Comparison of ENCODE assay signal across 17 cellular contexts in the genomic region with DNA sequence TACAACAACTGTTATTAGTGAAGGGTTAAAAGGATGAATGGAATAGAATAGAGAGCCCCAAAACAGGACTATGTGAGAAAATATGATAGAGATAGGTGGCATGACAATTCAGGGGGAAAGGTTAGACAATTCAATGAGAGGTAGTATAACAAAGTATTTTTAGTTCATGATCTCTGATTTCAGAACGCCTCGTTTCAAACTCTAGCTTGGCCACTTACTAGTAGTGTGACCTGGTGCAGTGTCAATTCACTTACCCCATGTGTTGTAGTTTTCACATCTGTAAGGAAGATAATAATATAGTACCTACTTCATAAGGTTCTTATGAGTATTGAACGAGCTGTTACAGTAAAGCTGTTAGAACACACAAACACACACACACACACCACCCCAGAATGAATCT.
DNase-seq lines count a peak whose midpoint lies in the region; ATAC-seq, FAIRE-seq and TF ChIP-seq lines count a peak whose summit lies in the region.
"Had no signal": no experiment of that assay in that cellular context is flagged by ENCODE, and none has a peak within 500 bp of the region (broad histone marks: within the 10 kb centered on the region; RNA-seq: fewer than 3 reads in every experiment).

No MANE protein-coding gene starts in this region.

- ATAC-seq in A549 (no peak), GM23338 (no peak)

- H3K4me3 ChIP-seq in A549 (no peak overlapping the region), GM23338 (no peak overlapping the region), mesenchymal stem cell (ENCODE audit: insufficient read depth in 1 of 2, low read depth in 1 of 2, low read length in 2 of 2) (no peak overlapping the region)
- H3K4me3 ChIP-seq: GM23248 had no signal

- H3F3A ChIP-seq in GM23338 (replicated peaks; ENCODE audit: low read depth) = no peaks in the 10 kb centered on the region

- CTCF ChIA-PET in A549 (lab: Yijun Ruan, JAX) = interaction anchor here (0.9 to 6.1 kb wide), 12 partner anchors 11 to 359 kb away, joined by 3 to 53 read pairs (median 10); no protein-coding TSS in a partner anchor
- CTCF ChIA-PET in activated CD4-positive, alpha-beta memory T cell treated with anti-CD3 and anti-CD28 coated beads for 36 hours (lab: Charles Lee) = interaction anchor here (0.7 to 2.9 kb wide), 8 partner anchors 16 to 353 kb away, joined by 3 to 39 read pairs (median 4); a partner anchor contains a TSS

- peak overlapping the region; percentile 84 for H3K9ac ChIP-seq in mesenchymal stem cell (ENCODE audit: low read length)
- H3K9ac ChIP-seq: GM23248 had no signal

- no peak overlapping the region for H3K4me3 Mint-ChIP-seq in GM23338
- H3K4me3 Mint-ChIP-seq in activated CD4-positive, alpha-beta memory T cell treated with anti-CD3 and anti-CD28 coated beads for 36 hours = no peak overlapping the region
- H3K4me3 Mint-ChIP-seq: CD4-positive, alpha-beta T cell; H9 had no signal

- peaks cover 2% of the 10 kb centered on the region for H3K27me3 Mint-ChIP-seq in GM23338 (ENCODE audit: insufficient read depth, low read depth, poor library complexity)
- H3K27me3 Mint-ChIP-seq in activated CD4-positive, alpha-beta memory T cell treated with anti-CD3 and anti-CD28 coated beads for 36 hours = no peaks in the 10 kb centered on the region
- H3K27me3 Mint-ChIP-seq: CD4-positive, alpha-beta T cell had no signal

- no peak for TF ChIP-seq EP300 in A549 (IDR thresholded peaks at IDR 0.05)

- no peaks in the 10 kb centered on the region for H3K79me2 ChIP-seq in GM23338 (replicated peaks; ENCODE audit: insufficient read depth)

- H2BK120ac ChIP-seq in mesenchymal stem cell (ENCODE audit: low read depth, low read length) = no peak overlapping the region

- H3K4me1 ChIP-seq in A549 = peaks cover 32% of the 10 kb centered on the region
- peaks cover 19% of the 10 kb centered on the region for H3K4me1 ChIP-seq in GM23338 (ENCODE audit: insufficient read depth)
- H3K4me1 ChIP-seq in mesenchymal stem cell (ENCODE audit: control insufficient read depth, insufficient read depth, low read depth, low read length) = peaks cover 2% of the 10 kb centered on the region

- intact Hi-C loops in activated CD4-positive, alpha-beta memory T cell treated with anti-CD3 and anti-CD28 coated beads for 36 hours (cut with micrococcal nuclease) = no loop called here

- H3K23ac ChIP-seq in mesenchymal stem cell (ENCODE audit: low read length in 2 of 2) = no peak overlapping the region

- 94% methylated on average over 3 of the region's 3 CpGs for WGBS in A549 (ENCODE audit: missing lambda C conversion rate)
- 100% methylated on average over 2 of the region's 3 CpGs for WGBS in mesenchymal stem cell

- H3K9me2 ChIP-seq in GM23338 (ENCODE audit: insufficient read depth) = no peaks in the 10 kb centered on the region

- TF ChIP-seq CTCF in A549 (IDR thresholded peaks at IDR 0.05) (no peak), GM23338 (conservative IDR thresholded peaks at IDR 0.05; ENCODE audit: low read depth in 2 of 2) (no peak), VCaP (conservative IDR thresholded peaks at IDR 0.05) (no peak)

- peaks cover 21% of the 10 kb centered on the region; the same call in 2 of the 3 replicates for H3K4me1 Mint-ChIP-seq in GM23338
- H3K4me1 Mint-ChIP-seq in activated CD4-positive, alpha-beta memory T cell treated with anti-CD3 and anti-CD28 coated beads for 36 hours (ENCODE audit: low read depth) = no peaks in the 10 kb centered on the region

- H3K4ac ChIP-seq in mesenchymal stem cell (ENCODE audit: low read depth in 1 of 2, low read length in 2 of 2) = no peak overlapping the region

- H3K4me2 ChIP-seq in A549 (no peak overlapping the region), GM23338 (no peak overlapping the region), mesenchymal stem cell (ENCODE audit: low read length, poor library complexity, severe bottlenecking) (no peak overlapping the region)

- POLR2A ChIA-PET in A549 (lab: Yijun Ruan, JAX) = no interaction called here
- POLR2A ChIA-PET in activated CD4-positive, alpha-beta memory T cell treated with anti-CD3 and anti-CD28 coated beads for 36 hours (lab: Charles Lee) = no interaction called here

- no peak for FAIRE-seq in A549 (lab: Jason Lieb, UNC)
- no peak for FAIRE-seq in frontal cortex (lab: Jason Lieb, UNC)
- FAIRE-seq: A204.1, D721Med, GM12891, GM19239 had no signal

- H3K18ac ChIP-seq in mesenchymal stem cell (ENCODE audit: low read depth in 1 of 2, low read length in 2 of 2) = no peak overlapping the region

- no peaks in the 10 kb centered on the region; the same call in 2 of the 3 replicates for H3K9me3 Mint-ChIP-seq in GM23338
- no peaks in the 10 kb centered on the region for H3K9me3 Mint-ChIP-seq in activated CD4-positive, alpha-beta memory T cell treated with anti-CD3 and anti-CD28 coated beads for 36 hours
- H3K9me3 Mint-ChIP-seq: CD4-positive, alpha-beta T cell; H9 had no signal

- TF ChIP-seq RAD21 in A549 (conservative IDR thresholded peaks at IDR 0.05 in 1 of 2, IDR thresholded peaks at IDR 0.05 in 1 of 2) = no peak

- no peak overlapping the region for H4K8ac ChIP-seq in mesenchymal stem cell (ENCODE audit: low read length)

- no peak overlapping the region for H3K14ac ChIP-seq in mesenchymal stem cell (ENCODE audit: low read length in 2 of 2)

- no peak overlapping the region for H2BK12ac ChIP-seq in mesenchymal stem cell (ENCODE audit: low read length in 2 of 2)

- TF ChIP-seq POLR2A in A549 (IDR thresholded peaks at IDR 0.05; ENCODE audit: low read length) = no peak

- H3K9me3 ChIP-seq in A549 (no peaks in the 10 kb centered on the region), mesenchymal stem cell (ENCODE audit: control insufficient read depth, low read length) (no peaks in the 10 kb centered on the region)
- H3K9me3 ChIP-seq: Caco-2 had no signal

- no peak overlapping the region for H2BK15ac ChIP-seq in mesenchymal stem cell (ENCODE audit: low read depth, poor library complexity, severe bottlenecking)

- peak overlapping the region; percentile 31; the same call in 1 of the 2 replicates for H3K27ac Mint-ChIP-seq in GM23338
- no peak overlapping the region for H3K27ac Mint-ChIP-seq in activated CD4-positive, alpha-beta memory T cell treated with anti-CD3 and anti-CD28 coated beads for 36 hours
- H3K27ac Mint-ChIP-seq: CD4-positive, alpha-beta T cell had no signal

- H3K27ac ChIP-seq in A549 (peak overlapping the region; percentile 44 to 78; a peak in 3 of 6 replicates), GM23338 (ENCODE audit: low read depth) (no peak overlapping the region), VCaP (peak overlapping the region; percentile 32; the same call in 1 of the 2 replicates), mesenchymal stem cell (ENCODE audit: low read length, poor library complexity, severe bottlenecking) (no peak overlapping the region)
- H3K27ac ChIP-seq: C4-2B, GM23248 had no signal

- no peaks in the 10 kb centered on the region for H4K20me1 ChIP-seq in GM23338 (replicated peaks; ENCODE audit: insufficient read depth)

- H2AFZ ChIP-seq in GM23338 = no peak overlapping the region
- no peak overlapping the region for H2AFZ ChIP-seq in mesenchymal stem cell (ENCODE audit: low read depth, low read length)
- H2AFZ ChIP-seq: GM23248 had no signal

- H3K27me3 ChIP-seq in GM23338 (ENCODE audit: insufficient read depth) = no peaks in the 10 kb centered on the region
- no peaks in the 10 kb centered on the region for H3K27me3 ChIP-seq in mesenchymal stem cell (ENCODE audit: control insufficient read depth in 1 of 2, insufficient read depth in 1 of 2, low read length in 2 of 2)

- H3K79me1 ChIP-seq in mesenchymal stem cell (replicated peaks; ENCODE audit: low read length, poor library complexity, severe bottlenecking) = peaks cover 5% of the 10 kb centered on the region

- no peak overlapping the region for H4K91ac ChIP-seq in mesenchymal stem cell (ENCODE audit: low read length)

- no peak overlapping the region for H2BK5ac ChIP-seq in mesenchymal stem cell (ENCODE audit: low read depth, low read length, poor library complexity, severe bottlenecking)

- peaks cover under 1% of the 10 kb centered on the region; the same call in 1 of the 3 replicates for H3K36me3 Mint-ChIP-seq in GM23338 (ENCODE audit: low read depth)
- no peaks in the 10 kb centered on the region for H3K36me3 Mint-ChIP-seq in activated CD4-positive, alpha-beta memory T cell treated with anti-CD3 and anti-CD28 coated beads for 36 hours

- no peaks in the 10 kb centered on the region for H3K36me3 ChIP-seq in GM23338 (ENCODE audit: insufficient read depth)
- peaks cover 2 to 22% of the 10 kb centered on the region in 2 experiments for H3K36me3 ChIP-seq in mesenchymal stem cell (ENCODE audit: control insufficient read depth in 1 of 2, insufficient read depth in 2 of 2, low read depth in 1 of 2, low read length in 2 of 2)

- DNase-seq in A549 (ENCODE audit: low read depth in 1 of 2, low spot score in 1 of 2) (no peak), GM23338 (ENCODE audit: low spot score) (no peak), mesenchymal stem cell (no peak), MV-4-11 (lab: John Stamatoyannopoulos, UW) (no peak), frontal cortex (ENCODE audit: low spot score in 2 of 2) (no peak)
- no peak for DNase-seq in activated CD4-positive, alpha-beta memory T cell treated with anti-CD3 and anti-CD28 coated beads for 36 hours
- DNase-seq: AML-193; Caco-2; CD4-positive, alpha-beta T cell; GM23248; H9 had no signal

- no peak overlapping the region for H2AK5ac ChIP-seq in mesenchymal stem cell (ENCODE audit: low read length, severe bottlenecking)

TF ChIP-seq in A549, 52 proteins besides CTCF, POLR2A, EP300 and RAD21 (continues in another document):
- TF ChIP-seq, protein P1, sequence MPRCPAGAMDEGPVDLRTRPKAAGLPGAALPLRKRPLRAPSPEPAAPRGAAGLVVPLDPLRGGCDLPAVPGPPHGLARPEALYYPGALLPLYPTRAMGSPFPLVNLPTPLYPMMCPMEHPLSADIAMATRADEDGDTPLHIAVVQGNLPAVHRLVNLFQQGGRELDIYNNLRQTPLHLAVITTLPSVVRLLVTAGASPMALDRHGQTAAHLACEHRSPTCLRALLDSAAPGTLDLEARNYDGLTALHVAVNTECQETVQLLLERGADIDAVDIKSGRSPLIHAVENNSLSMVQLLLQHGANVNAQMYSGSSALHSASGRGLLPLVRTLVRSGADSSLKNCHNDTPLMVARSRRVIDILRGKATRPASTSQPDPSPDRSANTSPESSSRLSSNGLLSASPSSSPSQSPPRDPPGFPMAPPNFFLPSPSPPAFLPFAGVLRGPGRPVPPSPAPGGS (IDR thresholded peaks at IDR 0.05) = no peak
- no peak for TF ChIP-seq TP53 (CRISPR knock-in tag; IDR thresholded peaks at IDR 0.05)

TF ChIP-seq in GM23338, 12 proteins besides CTCF, POLR2A, EP300 and RAD21 (continues in another document):
- TF ChIP-seq ZNF331 (CRISPR knock-in tag; IDR thresholded peaks at IDR 0.05; ENCODE audit: low read depth) (no peak), EZH2 (IDR thresholded peaks at IDR 0.05; ENCODE audit: low read depth, unreplicated experiment) (no peak), EZH2phosphoT487 (IDR thresholded peaks at IDR 0.05; ENCODE audit: unreplicated experiment) (no peak), POLR2AphosphoS5 (IDR thresholded peaks at IDR 0.05; ENCODE audit: low read depth) (no peak), CREB1 (CRISPR knock-in tag; IDR thresholded peaks at IDR 0.05; ENCODE audit: low read depth) (no peak)

Comparison
In these comparisons a context has a peak if more than half of its experiments do, and no peak if none do; other contexts are left out.
1. H3K27ac ChIP-seq: peak in A549 (2 of 2) and VCaP (single experiment); none in GM23338 (single experiment) and mesenchymal stem cell (single experiment).